ENCODE assay signal across 10 cellular contexts in the genomic region with DNA sequence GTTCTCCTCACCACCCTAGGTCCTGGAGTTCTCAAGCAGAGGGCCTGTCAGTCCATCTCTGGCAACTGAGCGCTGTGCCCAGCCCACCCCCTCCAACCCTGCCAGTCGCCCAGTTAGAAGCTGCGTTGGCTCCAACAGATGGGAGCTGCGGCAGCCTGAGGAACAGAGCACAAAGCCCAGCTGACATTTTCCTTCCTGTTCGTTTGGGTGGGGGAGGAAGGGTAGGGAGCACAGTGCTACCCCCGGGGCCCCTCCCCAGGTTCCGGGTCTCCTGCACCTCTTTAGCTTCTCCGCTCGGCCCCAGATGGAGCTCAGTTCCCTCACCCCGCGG. TPM values are rescaled to one million over a fixed set of nuclear protein-coding genes. Genes with fewer than 3 reads are reported as not detected.
DNase-seq lines count a peak whose midpoint lies in the region; ATAC-seq, FAIRE-seq and TF ChIP-seq lines count a peak whose summit lies in the region.
"Had no signal": no experiment of that assay in that cellular context is flagged by ENCODE, and none has a peak within 500 bp of the region (broad histone marks: within the 10 kb centered on the region; RNA-seq: fewer than 3 reads in every experiment).

No MANE protein-coding gene starts in this region.

- H3K27ac Mint-ChIP-seq in activated T-cell treated with anti-CD3 and anti-CD28 coated beads, Interleukin-2, amount 50 U/mL, for 24 hours: no peak overlapping the region
- no peak overlapping the region for H3K27ac Mint-ChIP-seq in chondrocyte (ENCODE audit: unreplicated experiment)
- H3K27ac Mint-ChIP-seq: activated CD4-positive, alpha-beta memory T cell treated with anti-CD3 and anti-CD28 coated beads, Interleukin-2, amount 10 ng/mL, durations not matched to agents 7 days and 5 days had no signal

- WGBS in mesodermal cell (ENCODE audit: insufficient coverage in 2 of 2), 2 experiments: 24 to 25% methylated on average over 6 to 9 of the region's 11 CpGs

- H3K9me3 Mint-ChIP-seq in activated T-cell treated with anti-CD3 and anti-CD28 coated beads, Interleukin-2, amount 50 U/mL, for 24 hours: no peaks in the 10 kb centered on the region
- H3K9me3 Mint-ChIP-seq in activated T-cell treated with anti-CD3 and anti-CD28 coated beads, Interleukin-2, amount 50 U/mL, for 4 hours: no peaks in the 10 kb centered on the region
- no peaks in the 10 kb centered on the region for H3K9me3 Mint-ChIP-seq in chondrocyte (ENCODE audit: low read depth)
- H3K9me3 Mint-ChIP-seq: activated CD4-positive, alpha-beta memory T cell treated with anti-CD3 and anti-CD28 coated beads, Interleukin-2, amount 10 ng/mL, durations not matched to agents 7 days and 5 days had no signal

- no peaks in the 10 kb centered on the region for H3K36me3 ChIP-seq in mesodermal cell (ENCODE audit: control insufficient read depth, insufficient read depth, low read length)

- H3K4me3 Mint-ChIP-seq in activated T-cell treated with anti-CD3 and anti-CD28 coated beads, Interleukin-2, amount 50 U/mL, for 24 hours: peak overlapping the region; percentile 37
- H3K4me3 Mint-ChIP-seq in activated T-cell treated with anti-CD3 and anti-CD28 coated beads, Interleukin-2, amount 50 U/mL, for 4 hours: no peak overlapping the region
- peak overlapping the region; percentile 76 for H3K4me3 Mint-ChIP-seq in chondrocyte (ENCODE audit: unreplicated experiment)

- peaks cover 3% of the 10 kb centered on the region for H3K4me1 ChIP-seq in mesodermal cell (ENCODE audit: control insufficient read depth, insufficient read depth, low read length, poor library complexity, severe bottlenecking)

- no peak for TF ChIP-seq CTCF in chondrocyte (IDR thresholded peaks at IDR 0.05)

- H3K27ac ChIP-seq in mesodermal cell (ENCODE audit: low read depth, low read length, severe bottlenecking) (no peak overlapping the region), temporal lobe (ENCODE audit: low read depth, low read length) (peak overlapping the region; percentile 63)

- peaks cover 9% of the 10 kb centered on the region for H3K4me1 Mint-ChIP-seq in activated T-cell treated with anti-CD3 and anti-CD28 coated beads, Interleukin-2, amount 50 U/mL, for 24 hours (ENCODE audit: low read depth)
- peaks cover 10% of the 10 kb centered on the region for H3K4me1 Mint-ChIP-seq in activated T-cell treated with anti-CD3 and anti-CD28 coated beads, Interleukin-2, amount 50 U/mL, for 4 hours (ENCODE audit: low read depth)
- peaks cover 10% of the 10 kb centered on the region for H3K4me1 Mint-ChIP-seq in chondrocyte (ENCODE audit: low read depth)

- H3K4me3 ChIP-seq in mesodermal cell (ENCODE audit: extremely low read depth, insufficient read depth, low read length, poor library complexity, severe bottlenecking): peak overlapping the region; percentile 55

- no peak for ATAC-seq in activated T-cell treated with anti-CD3 and anti-CD28 coated beads, Interleukin-2, amount 50 U/mL, for 4 hours
- ATAC-seq in GM18502 (IDR thresholded peaks at IDR 0.05; ENCODE audit: poor library complexity, unreplicated experiment): no peak

- no peak for FAIRE-seq in HTR-8/SVneo (lab: Jason Lieb, UNC)

- no peaks in the 10 kb centered on the region for H3K36me3 Mint-ChIP-seq in activated T-cell treated with anti-CD3 and anti-CD28 coated beads, Interleukin-2, amount 50 U/mL, for 24 hours (ENCODE audit: low read depth)
- no peaks in the 10 kb centered on the region for H3K36me3 Mint-ChIP-seq in activated T-cell treated with anti-CD3 and anti-CD28 coated beads, Interleukin-2, amount 50 U/mL, for 4 hours (ENCODE audit: insufficient read depth)
- no peaks in the 10 kb centered on the region for H3K36me3 Mint-ChIP-seq in chondrocyte (ENCODE audit: low read depth)

- no peak for DNase-seq in activated T-cell treated with anti-CD3 and anti-CD28 coated beads, Interleukin-2, amount 50 U/mL, for 24 hours
- DNase-seq in activated T-cell treated with anti-CD3 and anti-CD28 coated beads, Interleukin-2, amount 50 U/mL, for 4 hours: no peak
- DNase-seq in chondrocyte (ENCODE audit: low spot score) (no peak), HTR-8/SVneo (ENCODE audit: insufficient read length, low spot score) (no peak), NCI-H187 treated with DMSO at 0.1 percent for 48 hours (lab: John Stamatoyannopoulos, UW) (no peak)
- DNase-seq: activated CD4-positive, alpha-beta memory T cell treated with anti-CD3 and anti-CD28 coated beads, Interleukin-2, amount 10 ng/mL, durations not matched to agents 7 days and 5 days had no signal

- H3K27me3 Mint-ChIP-seq in activated T-cell treated with anti-CD3 and anti-CD28 coated beads, Interleukin-2, amount 50 U/mL, for 24 hours: peaks cover 43% of the 10 kb centered on the region
- H3K27me3 Mint-ChIP-seq in activated T-cell treated with anti-CD3 and anti-CD28 coated beads, Interleukin-2, amount 50 U/mL, for 4 hours (ENCODE audit: low read depth): peaks cover 50% of the 10 kb centered on the region
- H3K27me3 Mint-ChIP-seq in chondrocyte (ENCODE audit: low read depth): peaks cover 35% of the 10 kb centered on the region

- no peaks in the 10 kb centered on the region for H3K9me3 ChIP-seq in mesodermal cell (ENCODE audit: control insufficient read depth, low read length)

RNA-seq across cellular contexts. Expression of a gene that starts 1.4 kb away (rescaled TPM):
- total RNA-seq in activated T-cell treated with anti-CD3 and anti-CD28 coated beads, Interleukin-2, amount 50 U/mL, for 4 hours: not detected
- 3.3 to 5.9 TPM (median 4.6 TPM) in 3 replicates for total RNA-seq in chondrocyte
- polyA plus RNA-seq in mesodermal cell (2013, experiment 1 of 2): 7.0 TPM
- 5.0 TPM for polyA plus RNA-seq in mesodermal cell (2013, experiment 2 of 2)
- 11.8 TPM for total RNA-seq in temporal lobe
- total RNA-seq: RPMI7951 had no signal
